ENCODE assay signal across 14 cellular contexts in the genomic region with DNA sequence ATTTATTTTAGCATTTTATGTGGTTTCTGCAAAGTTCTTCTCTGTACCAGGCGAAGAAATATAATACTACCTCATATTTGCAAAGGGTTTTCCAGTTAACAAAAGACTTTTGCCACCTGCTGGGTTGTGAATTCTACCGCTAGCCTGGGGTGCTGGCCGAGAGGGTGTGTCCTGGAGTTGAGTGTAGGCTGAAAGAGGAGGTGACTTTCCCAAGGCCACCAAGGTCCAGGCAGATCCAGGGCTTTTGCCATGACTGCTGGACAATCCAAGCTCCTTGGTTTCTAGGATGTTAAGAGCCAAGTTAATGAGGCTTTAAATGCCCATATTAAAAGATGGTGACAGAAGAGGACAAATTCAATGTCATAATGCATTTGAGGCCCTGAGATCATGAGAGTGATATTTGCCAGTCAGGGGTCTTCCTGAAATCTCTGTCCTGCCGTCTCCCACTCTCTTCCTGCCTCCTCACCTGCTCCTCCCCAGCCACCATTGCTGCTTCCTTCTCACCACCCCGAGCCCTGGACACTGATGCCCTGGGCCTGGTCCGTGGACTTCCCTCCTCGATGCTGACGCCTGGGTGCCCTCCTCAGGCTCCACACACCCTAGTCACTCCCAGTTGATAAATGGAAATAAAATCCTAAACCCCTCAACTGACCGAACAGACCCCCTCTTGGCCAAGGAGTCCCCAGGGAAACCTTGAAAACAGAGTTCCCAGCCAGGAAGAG.
"Had no signal": no experiment of that assay in that cellular context is flagged by ENCODE, and none has a peak within 500 bp of the region (broad histone marks: within the 10 kb centered on the region; RNA-seq: fewer than 3 reads in every experiment).

No MANE protein-coding gene starts in this region.

- H3K4me3 ChIP-seq: colonic mucosa, heart left ventricle, ovary, right atrium auricular region, tibial nerve had no signal

- H3K27ac ChIP-seq: colonic mucosa, heart left ventricle, ovary, right atrium auricular region, tibial nerve had no signal

- DNase-seq: cerebellar nuclear complex; colonic mucosa; effector CD4-positive, alpha-beta T cell; foreskin melanocyte; heart left ventricle; hippocampal formation; kidney glomerular epithelial cell; natural killer cell; ovary; small intestine; stimulated activated CD4-positive, alpha-beta T cell treated with anti-CD3 and anti-CD28 coated beads, Interleukin-12 subunit alpha, Interleukin-12 subunit beta, amount 100 ng/mL, for 4 hours; stimulated activated naive CD4-positive, alpha-beta T cell treated with Interleukin-2 at 50 U/mL for 16 hours had no signal

- ATAC-seq: heart left ventricle, natural killer cell had no signal

- H3K4me1 ChIP-seq: colonic mucosa, heart left ventricle, right atrium auricular region, tibial nerve had no signal

- H3K36me3 ChIP-seq: colonic mucosa, heart left ventricle, ovary, right atrium auricular region, tibial nerve had no signal

- FAIRE-seq: small intestine had no signal

- H3K9me3 ChIP-seq: colonic mucosa, ovary had no signal

- H3K27me3 ChIP-seq: colonic mucosa, ovary, right atrium auricular region, tibial nerve had no signal
